Comparison of ENCODE assay signal across 1 cellular context in genomic region chr19:49716154-49716553, GRCh38.
TF ChIP-seq lines count a peak whose summit lies in the region.

No MANE protein-coding gene starts in this region.

TF ChIP-seq in HCT116, 20 proteins besides CTCF, POLR2A, EP300 and RAD21:
- TF ChIP-seq ZNF274 (IDR thresholded peaks at IDR 0.05; ENCODE audit: low read depth, low read length): no peak
- TF ChIP-seq ZFX (IDR thresholded peaks at IDR 0.05): no peak
- TF ChIP-seq JUND (IDR thresholded peaks at IDR 0.05): no peak
- no peak for TF ChIP-seq CBX3 (IDR thresholded peaks at IDR 0.05; ENCODE audit: low read depth)
- TF ChIP-seq ATF3 (IDR thresholded peaks at IDR 0.05): no peak
- TF ChIP-seq EZH2phosphoT487 (IDR thresholded peaks at IDR 0.05; ENCODE audit: borderline replicate concordance): no peak
- no peak for TF ChIP-seq ELF1 (IDR thresholded peaks at IDR 0.05; ENCODE audit: borderline replicate concordance, low read depth)
- TF ChIP-seq SIN3A (IDR thresholded peaks at IDR 0.05; ENCODE audit: low read depth): no peak
